In the genomic region with DNA sequence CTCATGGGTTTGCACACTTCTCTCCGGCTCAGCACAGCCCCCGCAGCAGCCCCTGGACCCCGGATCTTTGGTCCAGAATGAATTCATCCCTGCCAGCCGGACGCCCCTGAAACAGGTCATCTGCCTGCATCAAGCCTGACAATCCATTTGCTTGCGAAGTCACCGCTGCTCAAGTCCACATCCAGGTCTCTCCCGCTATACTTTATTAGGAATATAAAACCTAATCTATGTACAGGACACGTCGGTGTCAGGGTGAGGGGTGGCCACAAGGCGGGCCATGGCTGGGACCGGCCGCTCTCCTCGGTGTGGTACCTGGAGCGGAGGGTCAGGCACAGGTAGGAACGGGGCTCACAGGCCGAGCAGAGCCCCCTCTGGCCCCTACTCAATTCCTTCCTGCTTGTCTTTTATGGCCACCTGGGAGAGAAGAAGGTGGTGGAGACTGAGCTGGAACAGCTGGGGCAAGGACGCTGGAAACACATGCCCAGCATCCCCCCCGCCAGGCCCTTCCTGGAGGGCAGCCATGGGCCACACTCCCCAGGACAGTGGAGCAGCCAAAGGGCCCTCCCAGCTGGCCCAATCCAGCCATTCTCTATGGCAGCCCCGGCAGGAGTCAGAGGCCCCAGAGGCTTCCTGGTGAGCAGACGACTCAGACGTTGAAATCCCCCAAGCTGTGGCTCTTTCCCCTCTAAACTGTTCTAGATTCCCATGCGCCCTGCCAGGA, we compare ENCODE assay signal across 1 cellular context.
TF ChIP-seq lines count a peak whose summit lies in the region.

No MANE protein-coding gene starts in this region.

TF ChIP-seq in WTC11, 78 proteins besides CTCF, POLR2A, EP300 and RAD21:
- TF ChIP-seq, protein P1, sequence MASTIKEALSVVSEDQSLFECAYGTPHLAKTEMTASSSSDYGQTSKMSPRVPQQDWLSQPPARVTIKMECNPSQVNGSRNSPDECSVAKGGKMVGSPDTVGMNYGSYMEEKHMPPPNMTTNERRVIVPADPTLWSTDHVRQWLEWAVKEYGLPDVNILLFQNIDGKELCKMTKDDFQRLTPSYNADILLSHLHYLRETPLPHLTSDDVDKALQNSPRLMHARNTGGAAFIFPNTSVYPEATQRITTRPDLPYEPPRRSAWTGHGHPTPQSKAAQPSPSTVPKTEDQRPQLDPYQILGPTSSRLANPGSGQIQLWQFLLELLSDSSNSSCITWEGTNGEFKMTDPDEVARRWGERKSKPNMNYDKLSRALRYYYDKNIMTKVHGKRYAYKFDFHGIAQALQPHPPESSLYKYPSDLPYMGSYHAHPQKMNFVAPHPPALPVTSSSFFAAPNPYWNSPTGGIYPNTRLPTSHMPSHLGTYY (CRISPR knock-in tag; IDR thresholded peaks at IDR 0.05), result no peak
- TF ChIP-seq, protein P2, sequence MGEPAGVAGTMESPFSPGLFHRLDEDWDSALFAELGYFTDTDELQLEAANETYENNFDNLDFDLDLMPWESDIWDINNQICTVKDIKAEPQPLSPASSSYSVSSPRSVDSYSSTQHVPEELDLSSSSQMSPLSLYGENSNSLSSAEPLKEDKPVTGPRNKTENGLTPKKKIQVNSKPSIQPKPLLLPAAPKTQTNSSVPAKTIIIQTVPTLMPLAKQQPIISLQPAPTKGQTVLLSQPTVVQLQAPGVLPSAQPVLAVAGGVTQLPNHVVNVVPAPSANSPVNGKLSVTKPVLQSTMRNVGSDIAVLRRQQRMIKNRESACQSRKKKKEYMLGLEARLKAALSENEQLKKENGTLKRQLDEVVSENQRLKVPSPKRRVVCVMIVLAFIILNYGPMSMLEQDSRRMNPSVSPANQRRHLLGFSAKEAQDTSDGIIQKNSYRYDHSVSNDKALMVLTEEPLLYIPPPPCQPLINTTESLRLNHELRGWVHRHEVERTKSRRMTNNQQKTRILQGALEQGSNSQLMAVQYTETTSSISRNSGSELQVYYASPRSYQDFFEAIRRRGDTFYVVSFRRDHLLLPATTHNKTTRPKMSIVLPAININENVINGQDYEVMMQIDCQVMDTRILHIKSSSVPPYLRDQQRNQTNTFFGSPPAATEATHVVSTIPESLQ (CRISPR knock-in tag; IDR thresholded peaks at IDR 0.05), result no peak
- no peak for TF ChIP-seq ESRRA (CRISPR knock-in tag; IDR thresholded peaks at IDR 0.05; ENCODE audit: borderline replicate concordance)
- no peak for TF ChIP-seq EMX1 (CRISPR knock-in tag; IDR thresholded peaks at IDR 0.05)
- TF ChIP-seq, protein P3, sequence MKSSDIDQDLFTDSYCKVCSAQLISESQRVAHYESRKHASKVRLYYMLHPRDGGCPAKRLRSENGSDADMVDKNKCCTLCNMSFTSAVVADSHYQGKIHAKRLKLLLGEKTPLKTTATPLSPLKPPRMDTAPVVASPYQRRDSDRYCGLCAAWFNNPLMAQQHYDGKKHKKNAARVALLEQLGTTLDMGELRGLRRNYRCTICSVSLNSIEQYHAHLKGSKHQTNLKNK (CRISPR knock-in tag; IDR thresholded peaks at IDR 0.05), result no peak
- TF ChIP-seq SMAD4 (CRISPR knock-in tag; IDR thresholded peaks at IDR 0.05), result no peak
- TF ChIP-seq, protein P4, sequence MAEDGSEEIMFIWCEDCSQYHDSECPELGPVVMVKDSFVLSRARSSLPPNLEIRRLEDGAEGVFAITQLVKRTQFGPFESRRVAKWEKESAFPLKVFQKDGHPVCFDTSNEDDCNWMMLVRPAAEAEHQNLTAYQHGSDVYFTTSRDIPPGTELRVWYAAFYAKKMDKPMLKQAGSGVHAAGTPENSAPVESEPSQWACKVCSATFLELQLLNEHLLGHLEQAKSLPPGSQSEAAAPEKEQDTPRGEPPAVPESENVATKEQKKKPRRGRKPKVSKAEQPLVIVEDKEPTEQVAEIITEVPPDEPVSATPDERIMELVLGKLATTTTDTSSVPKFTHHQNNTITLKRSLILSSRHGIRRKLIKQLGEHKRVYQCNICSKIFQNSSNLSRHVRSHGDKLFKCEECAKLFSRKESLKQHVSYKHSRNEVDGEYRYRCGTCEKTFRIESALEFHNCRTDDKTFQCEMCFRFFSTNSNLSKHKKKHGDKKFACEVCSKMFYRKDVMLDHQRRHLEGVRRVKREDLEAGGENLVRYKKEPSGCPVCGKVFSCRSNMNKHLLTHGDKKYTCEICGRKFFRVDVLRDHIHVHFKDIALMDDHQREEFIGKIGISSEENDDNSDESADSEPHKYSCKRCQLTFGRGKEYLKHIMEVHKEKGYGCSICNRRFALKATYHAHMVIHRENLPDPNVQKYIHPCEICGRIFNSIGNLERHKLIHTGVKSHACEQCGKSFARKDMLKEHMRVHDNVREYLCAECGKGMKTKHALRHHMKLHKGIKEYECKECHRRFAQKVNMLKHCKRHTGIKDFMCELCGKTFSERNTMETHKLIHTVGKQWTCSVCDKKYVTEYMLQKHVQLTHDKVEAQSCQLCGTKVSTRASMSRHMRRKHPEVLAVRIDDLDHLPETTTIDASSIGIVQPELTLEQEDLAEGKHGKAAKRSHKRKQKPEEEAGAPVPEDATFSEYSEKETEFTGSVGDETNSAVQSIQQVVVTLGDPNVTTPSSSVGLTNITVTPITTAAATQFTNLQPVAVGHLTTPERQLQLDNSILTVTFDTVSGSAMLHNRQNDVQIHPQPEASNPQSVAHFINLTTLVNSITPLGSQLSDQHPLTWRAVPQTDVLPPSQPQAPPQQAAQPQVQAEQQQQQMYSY (CRISPR knock-in tag; IDR thresholded peaks at IDR 0.05), result no peak
- TF ChIP-seq, protein P5, sequence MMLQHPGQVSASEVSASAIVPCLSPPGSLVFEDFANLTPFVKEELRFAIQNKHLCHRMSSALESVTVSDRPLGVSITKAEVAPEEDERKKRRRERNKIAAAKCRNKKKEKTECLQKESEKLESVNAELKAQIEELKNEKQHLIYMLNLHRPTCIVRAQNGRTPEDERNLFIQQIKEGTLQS (CRISPR knock-in tag; conservative IDR thresholded peaks at IDR 0.05), result no peak
- TF ChIP-seq CBFB (CRISPR knock-in tag; IDR thresholded peaks at IDR 0.05; ENCODE audit: low read depth), result no peak
- no peak for TF ChIP-seq ZNF317 (CRISPR knock-in tag; IDR thresholded peaks at IDR 0.05; ENCODE audit: borderline replicate concordance, low read depth)
- TF ChIP-seq, protein P6, sequence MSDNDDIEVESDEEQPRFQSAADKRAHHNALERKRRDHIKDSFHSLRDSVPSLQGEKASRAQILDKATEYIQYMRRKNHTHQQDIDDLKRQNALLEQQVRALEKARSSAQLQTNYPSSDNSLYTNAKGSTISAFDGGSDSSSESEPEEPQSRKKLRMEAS (CRISPR knock-in tag; IDR thresholded peaks at IDR 0.05), result no peak
- TF ChIP-seq NFE2L1 (CRISPR knock-in tag; IDR thresholded peaks at IDR 0.05), result no peak
- no peak for TF ChIP-seq FOXJ3 (CRISPR knock-in tag; IDR thresholded peaks at IDR 0.05; ENCODE audit: borderline replicate concordance)
- no peak for TF ChIP-seq PRRX2 (CRISPR knock-in tag; IDR thresholded peaks at IDR 0.05)
- TF ChIP-seq ZNF396 (CRISPR knock-in tag; IDR thresholded peaks at IDR 0.05; ENCODE audit: borderline replicate concordance), result no peak
- TF ChIP-seq, protein P7, sequence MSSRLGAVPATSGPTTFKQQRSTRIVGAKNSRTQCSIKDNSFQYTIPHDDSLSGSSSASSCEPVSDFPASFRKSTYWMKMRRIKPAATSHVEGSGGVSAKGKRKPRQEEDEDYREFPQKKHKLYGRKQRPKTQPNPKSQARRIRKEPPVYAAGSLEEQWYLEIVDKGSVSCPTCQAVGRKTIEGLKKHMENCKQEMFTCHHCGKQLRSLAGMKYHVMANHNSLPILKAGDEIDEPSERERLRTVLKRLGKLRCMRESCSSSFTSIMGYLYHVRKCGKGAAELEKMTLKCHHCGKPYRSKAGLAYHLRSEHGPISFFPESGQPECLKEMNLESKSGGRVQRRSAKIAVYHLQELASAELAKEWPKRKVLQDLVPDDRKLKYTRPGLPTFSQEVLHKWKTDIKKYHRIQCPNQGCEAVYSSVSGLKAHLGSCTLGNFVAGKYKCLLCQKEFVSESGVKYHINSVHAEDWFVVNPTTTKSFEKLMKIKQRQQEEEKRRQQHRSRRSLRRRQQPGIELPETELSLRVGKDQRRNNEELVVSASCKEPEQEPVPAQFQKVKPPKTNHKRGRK (CRISPR knock-in tag; IDR thresholded peaks at IDR 0.05; ENCODE audit: borderline replicate concordance), result no peak
- TF ChIP-seq GTF2I (CRISPR knock-in tag; conservative IDR thresholded peaks at IDR 0.05), result no peak
- TF ChIP-seq, protein P8, sequence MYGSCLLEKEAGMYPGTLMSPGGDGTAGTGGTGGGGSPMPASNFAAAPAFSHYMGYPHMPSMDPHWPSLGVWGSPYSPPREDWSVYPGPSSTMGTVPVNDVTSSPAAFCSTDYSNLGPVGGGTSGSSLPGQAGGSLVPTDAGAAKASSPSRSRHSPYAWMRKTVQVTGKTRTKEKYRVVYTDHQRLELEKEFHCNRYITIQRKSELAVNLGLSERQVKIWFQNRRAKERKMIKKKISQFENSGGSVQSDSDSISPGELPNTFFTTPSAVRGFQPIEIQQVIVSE (CRISPR knock-in tag; IDR thresholded peaks at IDR 0.05; ENCODE audit: borderline replicate concordance), result no peak
- no peak for TF ChIP-seq IRF2 (CRISPR knock-in tag; IDR thresholded peaks at IDR 0.05; ENCODE audit: borderline replicate concordance, low read depth)
